11 cellular contexts compared by ENCODE assay signal in the genomic region with DNA sequence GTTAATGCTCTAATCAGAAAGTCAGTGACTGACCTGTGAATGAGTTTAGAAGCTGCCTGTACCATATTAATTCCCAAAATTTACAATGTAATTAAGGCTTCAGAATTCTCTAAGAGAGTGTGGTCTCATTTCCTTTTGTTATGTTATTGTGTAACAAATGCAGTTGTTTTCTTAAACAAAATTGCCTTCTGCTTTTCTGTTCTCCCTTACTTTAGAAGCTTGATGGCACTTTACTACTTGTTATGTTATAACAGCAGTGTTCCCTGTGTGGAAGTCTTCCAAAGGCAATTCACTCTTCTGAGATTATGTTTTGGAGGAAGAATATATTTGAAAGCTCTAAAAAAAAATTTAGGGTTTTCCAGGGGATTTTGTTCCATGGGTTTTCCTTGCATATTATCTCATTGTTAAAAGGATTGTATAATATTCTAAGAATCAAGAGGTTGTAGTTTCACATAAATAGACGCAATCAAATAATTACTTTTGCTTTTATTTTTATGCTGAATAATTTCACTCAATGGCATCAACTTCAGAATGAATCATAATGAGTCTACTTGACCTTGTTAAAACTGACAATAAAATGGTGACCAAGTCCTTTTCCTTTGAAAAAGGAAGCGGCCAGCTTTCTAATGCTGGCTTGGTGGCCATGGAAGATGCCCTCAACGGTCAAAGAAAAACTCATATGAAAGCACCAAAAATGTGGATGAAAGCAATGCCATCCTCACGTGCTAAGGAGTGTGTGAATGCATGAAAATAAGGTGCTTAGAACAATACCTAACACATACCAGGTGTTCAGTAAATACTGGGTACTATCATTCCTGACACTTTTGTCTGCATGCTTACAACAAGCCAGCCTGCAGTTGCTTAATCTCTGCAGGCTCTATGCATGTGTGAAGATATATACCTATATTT.
A peak's percentile ranks its signal among the peaks of the same experiment; 100 is the strongest.
DNase-seq lines count a peak whose midpoint lies in the region; ATAC-seq and TF ChIP-seq lines count a peak whose summit lies in the region.
"Had no signal": no experiment of that assay in that cellular context is flagged by ENCODE, and none has a peak within 500 bp of the region (broad histone marks: within the 10 kb centered on the region; RNA-seq: fewer than 3 reads in every experiment).

No MANE protein-coding gene starts in this region.

- H3K27me3 ChIP-seq in upper lobe of right lung: no peaks in the 10 kb centered on the region
- H3K27me3 ChIP-seq: BLaER1 had no signal

- TF ChIP-seq CTCF in fibroblast of the aortic adventitia (IDR thresholded peaks at IDR 0.05; ENCODE audit: insufficient read depth, low read length) (no peak), upper lobe of right lung (IDR thresholded peaks at IDR 0.05) (no peak), HFFc6 (IDR thresholded peaks at IDR 0.05) (no peak)

- no peak overlapping the region for H3K4me3 Mint-ChIP-seq in stimulated activated naive CD8-positive, alpha-beta T cell treated with anti-CD3 and anti-CD28 coated beads, Interleukin-15, Interleukin-2, amounts not matched to agents 100 ng/mL and 50 ng/mL, for 24 hours
- H3K4me3 Mint-ChIP-seq in T-helper 17 cell: peak overlapping the region; percentile 53
- no peak overlapping the region for H3K4me3 Mint-ChIP-seq in HFFc6

- no peaks in the 10 kb centered on the region for H3K36me3 ChIP-seq in upper lobe of right lung
- H3K36me3 ChIP-seq: BLaER1 had no signal

- peaks cover 58% of the 10 kb centered on the region for H3K4me1 Mint-ChIP-seq in stimulated activated naive CD8-positive, alpha-beta T cell treated with anti-CD3 and anti-CD28 coated beads, Interleukin-15, Interleukin-2, amounts not matched to agents 100 ng/mL and 50 ng/mL, for 24 hours (ENCODE audit: low read depth)
- H3K4me1 Mint-ChIP-seq in T-helper 17 cell (peaks cover 47% of the 10 kb centered on the region), HFFc6 (ENCODE audit: low read depth) (peaks cover 22% of the 10 kb centered on the region)

- peak overlapping the region; percentile 81 for H3K27ac ChIP-seq in upper lobe of right lung
- H3K27ac ChIP-seq: BLaER1, psoas muscle had no signal

- H3K27me3 Mint-ChIP-seq in stimulated activated naive CD8-positive, alpha-beta T cell treated with anti-CD3 and anti-CD28 coated beads, Interleukin-15, Interleukin-2, amounts not matched to agents 100 ng/mL and 50 ng/mL, for 24 hours: no peaks in the 10 kb centered on the region
- H3K27me3 Mint-ChIP-seq in T-helper 17 cell (no peaks in the 10 kb centered on the region), HFFc6 (ENCODE audit: insufficient read depth) (no peaks in the 10 kb centered on the region; the same call in 1 of the 2 replicates)

- no peak for ATAC-seq in stimulated activated naive CD8-positive, alpha-beta T cell treated with anti-CD3 and anti-CD28 coated beads, Interleukin-15, Interleukin-2, amounts not matched to agents 100 U/mL and 50 U/mL, for 24 hours
- no peak for ATAC-seq in T-helper 17 cell
- ATAC-seq in upper lobe of right lung: no peak
- ATAC-seq: psoas muscle had no signal

- DNase-seq in stimulated activated naive CD8-positive, alpha-beta T cell treated with anti-CD3 and anti-CD28 coated beads, Interleukin-15, Interleukin-2, amounts not matched to agents 100 U/mL and 50 U/mL, for 24 hours: no peak
- no peak for DNase-seq in T-helper 17 cell
- peak; percentile 26 for DNase-seq in fibroblast of the aortic adventitia (ENCODE audit: low read depth)
- DNase-seq in upper lobe of right lung: no peak
- no peak for DNase-seq in HFFc6
- no peak for DNase-seq in activated CD8-positive, alpha-beta memory T cell treated with anti-CD3 and anti-CD28 coated beads for 24 hours
- DNase-seq in mesenteric fat pad (ENCODE audit: low spot score): no peak
- DNase-seq: NCI-H2171 treated with DMSO at 0.1 percent for 48 hours, psoas muscle had no signal

- H3K9me3 ChIP-seq in T-helper 17 cell (ENCODE audit: control insufficient read depth, low read length, poor library complexity, severe bottlenecking) (no peaks in the 10 kb centered on the region), upper lobe of right lung (no peaks in the 10 kb centered on the region)
- H3K9me3 ChIP-seq: BLaER1, psoas muscle had no signal

- intact Hi-C loops in upper lobe of right lung (cut with DNase I): no loop called here

- H3K36me3 Mint-ChIP-seq in stimulated activated naive CD8-positive, alpha-beta T cell treated with anti-CD3 and anti-CD28 coated beads, Interleukin-15, Interleukin-2, amounts not matched to agents 100 ng/mL and 50 ng/mL, for 24 hours (ENCODE audit: low read depth): no peaks in the 10 kb centered on the region
- H3K36me3 Mint-ChIP-seq in T-helper 17 cell (ENCODE audit: low read depth) (no peaks in the 10 kb centered on the region), HFFc6 (ENCODE audit: low read depth) (peaks cover 6% of the 10 kb centered on the region)

- H3K4me3 ChIP-seq in fibroblast of the aortic adventitia (ENCODE audit: low read depth, low read length): no peak overlapping the region
- no peak overlapping the region for H3K4me3 ChIP-seq in upper lobe of right lung
- H3K4me3 ChIP-seq: BLaER1, psoas muscle had no signal

- H3K4me1 ChIP-seq in upper lobe of right lung: peaks cover 18% of the 10 kb centered on the region

- peaks cover 7% of the 10 kb centered on the region for H3K9me3 Mint-ChIP-seq in stimulated activated naive CD8-positive, alpha-beta T cell treated with anti-CD3 and anti-CD28 coated beads, Interleukin-15, Interleukin-2, amounts not matched to agents 100 ng/mL and 50 ng/mL, for 24 hours
- no peaks in the 10 kb centered on the region for H3K9me3 Mint-ChIP-seq in HFFc6

- H3K27ac Mint-ChIP-seq in stimulated activated naive CD8-positive, alpha-beta T cell treated with anti-CD3 and anti-CD28 coated beads, Interleukin-15, Interleukin-2, amounts not matched to agents 100 ng/mL and 50 ng/mL, for 24 hours: peak overlapping the region; percentile 95
- H3K27ac Mint-ChIP-seq in T-helper 17 cell (peak overlapping the region; percentile 99), HFFc6 (no peak overlapping the region)
